ENCODE assay signal across 8 cellular contexts in genomic region chr5:154753792-154754191, GRCh38. TPM values are rescaled to one million over a fixed set of nuclear protein-coding genes. Genes with fewer than 3 reads are reported as not detected.
A peak's percentile ranks its signal among the peaks of the same experiment; 100 is the strongest.
DNase-seq lines count a peak whose midpoint lies in the region; ATAC-seq and TF ChIP-seq lines count a peak whose summit lies in the region.

No MANE protein-coding gene starts in this region.

- intact Hi-C loops in left ventricle myocardium superior (cut with micrococcal nuclease), result no loop called here

- peak; percentile 86 for DNase-seq in AG08396 (ENCODE audit: low spot score)
- peak; percentile 33 for DNase-seq in HEK293T (ENCODE audit: extremely low spot score)
- peak; percentile 70 for DNase-seq in left ventricle myocardium superior
- DNase-seq in skeletal muscle cell (ENCODE audit: low read depth), result peak; percentile 84
- no peak for DNase-seq in middle frontal gyrus (ENCODE audit: extremely low spot score, low spot score)
- no peak for DNase-seq in GM20000 (ENCODE audit: low spot score)

- H3K27ac ChIP-seq in adipose tissue (ENCODE audit: low read depth, low read length), result peak overlapping the region; percentile 71

- 20 to 56% (median 43%) methylated on average over 5 of the region's 5 CpGs for WGBS in adipose tissue, 3 donors

- POLR2A ChIA-PET in HEK293T (lab: Yijun Ruan, JAX), result interaction anchor here (1.1 to 1.4 kb wide), 4 partner anchors 13 to 104 kb away, joined by 3 to 5 read pairs (median 4); partner anchors contain the start of gene CNOT8

- TF ChIP-seq CTCF in GM20000 (IDR thresholded peaks at IDR 0.05; ENCODE audit: extremely low read depth, missing control alignments), result no peak

- CTCF ChIA-PET in HEK293T (lab: Yijun Ruan, JAX), result no interaction called here

- H3K4me3 ChIP-seq in skeletal muscle cell (ENCODE audit: low read depth, low read length), result peak overlapping the region; percentile 51

- ATAC-seq in left ventricle myocardium superior, result peak; percentile 60
- ATAC-seq in GM19324 (IDR thresholded peaks at IDR 0.05; ENCODE audit: low FRiP score, unreplicated experiment), result no peak

TF ChIP-seq in HEK293T, 16 proteins besides CTCF, POLR2A, EP300 and RAD21:
- TF ChIP-seq ELF4 (IDR thresholded peaks at IDR 0.05) (no peak), L3MBTL2 (conservative IDR thresholded peaks at IDR 0.05) (peak; percentile 8; the same call in 1 of the 2 replicates), SUZ12 (IDR thresholded peaks at IDR 0.05) (no peak)

RNA-seq across cellular contexts. Expression of gene LARP1, which starts 1.4 kb away (rescaled TPM):
- 10 to 100 TPM; 29.8 to 61.3 (median 41.3) TPM for polyA plus RNA-seq in adipose tissue
- total RNA-seq in left ventricle myocardium superior, result 155 TPM

Comparison
In these comparisons a context has a peak if more than half of its experiments do, and no peak if none do; other contexts are left out.
1. DNase-seq: peak in AG08396 (single experiment), HEK293T (single experiment), left ventricle myocardium superior (single experiment) and skeletal muscle cell (single experiment); none in middle frontal gyrus (single experiment) and GM20000 (single experiment).